1 cellular context compared by ENCODE assay signal in genomic region chr12:83573676-83574075, GRCh38.
A peak's percentile ranks its signal among the peaks of the same experiment; 100 is the strongest.
TF ChIP-seq lines count a peak whose summit lies in the region.

No MANE protein-coding gene starts in this region.

TF ChIP-seq in HCT116, 20 proteins besides CTCF, POLR2A, EP300 and RAD21 (continued from another document):
- TF ChIP-seq ZBTB33 (IDR thresholded peaks at IDR 0.05; ENCODE audit: extremely low read depth, insufficient replicate concordance, low read length), result peak; percentile 29
- peak; percentile 96 for TF ChIP-seq FOSL1 (IDR thresholded peaks at IDR 0.05; ENCODE audit: low read depth)
- no peak for TF ChIP-seq ZFX (IDR thresholded peaks at IDR 0.05)
- peak; percentile 95 for TF ChIP-seq JUND (IDR thresholded peaks at IDR 0.05)
- TF ChIP-seq YY1 (IDR thresholded peaks at IDR 0.05; ENCODE audit: extremely low read depth, insufficient replicate concordance, low read depth, low read length), result peak; percentile 57
- TF ChIP-seq EZH2 (IDR thresholded peaks at IDR 0.05), result no peak
- TF ChIP-seq MAX (IDR thresholded peaks at IDR 0.05), result peak; percentile 91
- TF ChIP-seq ATF3 (IDR thresholded peaks at IDR 0.05), result 0 out of 2 replicates have a peak, but pooled peaks have one; percentile 28
- TF ChIP-seq CEBPB (IDR thresholded peaks at IDR 0.05; ENCODE audit: low read depth), result peak; percentile 71
